Comparison of ENCODE assay signal across 8 cellular contexts in genomic region chr2:85083092-85083491, GRCh38.
"Had no signal": no experiment of that assay in that cellular context is flagged by ENCODE, and none has a peak within 500 bp of the region (broad histone marks: within the 10 kb centered on the region; RNA-seq: fewer than 3 reads in every experiment).

No MANE protein-coding gene starts in this region.

- H3K27ac ChIP-seq: HL-60 had no signal

- H3K36me3 ChIP-seq: HAP-1 had no signal

- H3K4me3 Mint-ChIP-seq: IgD-negative memory B cell had no signal

- ATAC-seq: HCT116 had no signal

- H3K27ac Mint-ChIP-seq: IgD-negative memory B cell had no signal

- H3K4me1 ChIP-seq: HAP-1 had no signal

- DNase-seq: GOT3, H7, Kasumi-1, KG1 had no signal

- H3K4me3 ChIP-seq: HAP-1 had no signal
